In the genomic region with DNA sequence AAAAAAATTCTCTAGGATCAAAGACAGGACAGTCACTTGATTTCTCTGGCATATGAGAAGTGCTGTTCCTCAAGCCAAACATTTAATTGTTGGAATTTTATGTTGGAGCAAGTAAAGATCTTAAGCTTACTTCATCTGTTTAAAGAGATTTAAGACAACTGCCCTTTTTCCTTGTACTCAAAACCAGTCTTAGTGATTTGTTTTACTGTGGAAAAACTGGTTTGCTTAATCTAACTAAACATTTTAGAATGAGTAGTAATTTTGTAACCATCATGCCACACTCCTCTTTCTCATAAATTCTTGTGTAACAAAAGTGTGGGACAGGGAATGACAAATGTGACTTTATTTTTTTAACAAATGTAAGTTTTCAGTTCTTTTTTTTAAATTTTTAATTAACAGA, we compare ENCODE assay signal across 21 cellular contexts.
"Had no signal": no experiment of that assay in that cellular context is flagged by ENCODE, and none has a peak within 500 bp of the region (broad histone marks: within the 10 kb centered on the region; RNA-seq: fewer than 3 reads in every experiment).

No MANE protein-coding gene starts in this region.

- FAIRE-seq: pancreas had no signal

- H3K4me3 ChIP-seq: colonic mucosa, esophagus muscularis mucosa, lung, pancreas, stomach, upper lobe of right lung had no signal

- H3K27me3 ChIP-seq: brain microvascular endothelial cell, colonic mucosa, esophagus muscularis mucosa, neutrophil, pancreas, stomach, upper lobe of right lung had no signal

- H3K9me3 ChIP-seq: colonic mucosa, esophagus muscularis mucosa, neutrophil, pancreas, stomach, upper lobe of right lung had no signal

- H3K36me3 ChIP-seq: colonic mucosa had no signal

- H3K27ac ChIP-seq: brain microvascular endothelial cell, colonic mucosa, esophagus muscularis mucosa, neutrophil, pancreas, upper lobe of right lung had no signal

- H3K4me1 ChIP-seq: colonic mucosa, pancreas, upper lobe of right lung had no signal

- ATAC-seq: left cardiac atrium; natural killer cell treated with Interleukin-12 subunit alpha and Interleukin-12 subunit beta and Interleukin-15 and Interleukin-18, amount 100 ng/mL, for 72 hours; pancreas; sciatic nerve; stimulated activated effector memory CD8-positive, alpha-beta T cell treated with anti-CD3 and anti-CD28 coated beads, Interleukin-12 subunit alpha, Interleukin-12 subunit beta, amount 100 ng/mL, for 72 hours; T-cell; upper lobe of right lung had no signal

- DNase-seq: activated B cell treated with CpG ODN at 0.5 μM for 24 hours; activated CD4-positive, alpha-beta memory T cell treated with anti-CD3 and anti-CD28 coated beads for 36 hours; activated CD4-positive, alpha-beta T cell treated with anti-CD3 and anti-CD28 coated beads for 4 hours; activated naive CD4-positive, alpha-beta T cell treated with Interleukin-2 at 50 U/mL for 16 hours; activated T-cell treated with anti-CD3 and anti-CD28 coated beads for 4 hours; aorta; brain microvascular endothelial cell; central memory CD4-positive, alpha-beta T cell; colonic mucosa; left cardiac atrium; pancreas; stimulated activated CD4-positive, alpha-beta T cell treated with anti-CD3 and anti-CD28 coated beads, Interleukin-4, amount 100 ng/mL, for 24 hours; stomach; T-cell; upper lobe of right lung had no signal
